In the genomic region with DNA sequence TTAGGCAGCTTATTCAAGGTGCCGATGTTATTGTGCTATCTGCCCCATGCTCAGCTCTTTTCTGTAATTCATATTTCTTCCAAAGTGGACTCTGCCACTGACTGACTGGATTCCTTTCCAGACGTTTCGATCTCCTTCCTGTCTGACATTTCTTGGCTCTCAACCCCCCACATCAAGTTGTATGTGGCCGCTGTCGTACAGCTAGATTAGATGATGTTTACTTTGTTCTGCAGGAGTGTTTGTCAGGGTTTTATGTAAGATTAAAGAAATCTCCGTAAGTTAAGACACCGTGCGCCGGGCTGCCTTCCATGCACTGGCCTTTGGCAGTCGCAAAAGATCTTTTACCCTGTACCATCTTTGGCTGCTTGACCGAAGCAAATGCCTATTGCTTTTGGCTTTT, we compare ENCODE assay signal across 17 cellular contexts.
DNase-seq lines count a peak whose midpoint lies in the region; ATAC-seq and TF ChIP-seq lines count a peak whose summit lies in the region.
"Had no signal": no experiment of that assay in that cellular context is flagged by ENCODE, and none has a peak within 500 bp of the region (broad histone marks: within the 10 kb centered on the region; RNA-seq: fewer than 3 reads in every experiment).

No MANE protein-coding gene starts in this region.

- H2BK20ac ChIP-seq in IMR-90 (ENCODE audit: low read depth, low read length): 0 out of 2 replicates have a peak overlapping the region, but pooled peaks have one; percentile 5

- H3K4me3 ChIP-seq in IMR-90 (ENCODE audit: insufficient read depth, low read depth, low read length) (no peak overlapping the region), esophagus muscularis mucosa (no peak overlapping the region)
- H3K4me3 ChIP-seq: cardiac muscle cell, MG63, sigmoid colon had no signal

- H3K18ac ChIP-seq in IMR-90 (ENCODE audit: low read depth, low read length): no peak overlapping the region

- TF ChIP-seq POLR2A in IMR-90 (IDR thresholded peaks at IDR 0.05; ENCODE audit: low read depth, low read length) (no peak), esophagus muscularis mucosa (IDR thresholded peaks at IDR 0.05; ENCODE audit: low read depth) (no peak)

- no peak overlapping the region for H3K56ac ChIP-seq in IMR-90 (ENCODE audit: extremely low read depth, insufficient read depth, low read length)

- H4K5ac ChIP-seq in IMR-90 (ENCODE audit: low read depth, low read length): no peak overlapping the region

- H3K79me1 ChIP-seq in IMR-90 (ENCODE audit: low read depth in 1 of 2, low read length in 2 of 2): no peaks in the 10 kb centered on the region

- H3K14ac ChIP-seq in IMR-90 (replicated peaks; ENCODE audit: low read depth, low read length): no peak overlapping the region

- no peak overlapping the region for H2AK5ac ChIP-seq in IMR-90 (ENCODE audit: low read depth, low read length)

- H3K4me1 ChIP-seq in IMR-90 (ENCODE audit: control insufficient read depth, insufficient read depth, low read length) (peaks cover 11% of the 10 kb centered on the region), esophagus muscularis mucosa (peaks cover 0 to 33% (median 17%) of the 10 kb centered on the region in 4 donors)
- H3K4me1 ChIP-seq: sigmoid colon had no signal

- peak overlapping the region; percentile 83 for H3K27ac Mint-ChIP-seq in Calu3 (ENCODE audit: unreplicated experiment)
- H3K27ac Mint-ChIP-seq in nephron progenitor cell: peak overlapping the region; percentile 93
- H3K27ac Mint-ChIP-seq: activated naive CD8-positive, alpha-beta T cell treated with anti-CD3 and anti-CD28 coated beads, Interleukin-2, amount 10 ng/mL, durations not matched to agents 7 days and 5 days had no signal

- H3K4ac ChIP-seq in IMR-90 (ENCODE audit: low read depth, low read length): no peak overlapping the region

- no peak overlapping the region for H2AFZ ChIP-seq in IMR-90 (replicated peaks; ENCODE audit: low read length, poor library complexity)

- dilution Hi-C loops in IMR-90 (cut with HindIII; ENCODE audit: low sequenced_read_pairs, unreplicated experiment): no loop called here

- H3K23ac ChIP-seq in IMR-90 (ENCODE audit: low read depth, low read length): no peak overlapping the region

- no peak for TF ChIP-seq RAD21 in IMR-90 (IDR thresholded peaks at IDR 0.05; ENCODE audit: low read length)

- peaks cover 10% of the 10 kb centered on the region for H3K9me1 ChIP-seq in IMR-90 (ENCODE audit: insufficient read depth, low read length)

- in situ Hi-C loops in IMR-90 (cut with MboI; ENCODE audit: low sequenced_read_pairs): no loop called here

- H3K27me3 Mint-ChIP-seq in Calu3 (ENCODE audit: unreplicated experiment): no peaks in the 10 kb centered on the region
- H3K27me3 Mint-ChIP-seq in nephron progenitor cell (ENCODE audit: low read depth, poor library complexity): no peaks in the 10 kb centered on the region
- H3K27me3 Mint-ChIP-seq: activated naive CD8-positive, alpha-beta T cell treated with anti-CD3 and anti-CD28 coated beads, Interleukin-2, amount 10 ng/mL, durations not matched to agents 7 days and 5 days had no signal

- H2AK9ac ChIP-seq in IMR-90 (replicated peaks; ENCODE audit: low read depth, low read length, poor library complexity): no peak overlapping the region

- WGBS in IMR-90 (ENCODE audit: extremely low coverage in 2 of 2, insufficient read length in 1 of 2), 2 experiments: no CpG with 5 or more reads among the region's 11 CpGs
- 75% methylated on average over 10 of the region's 11 CpGs for WGBS in esophagus muscularis mucosa

- H2BK5ac ChIP-seq in IMR-90 (ENCODE audit: low read depth, low read length, poor library complexity, severe bottlenecking): no peak overlapping the region

- TF ChIP-seq EP300 in esophagus muscularis mucosa (IDR thresholded peaks at IDR 0.05): no peak

- H3K9me3 ChIP-seq in IMR-90 (ENCODE audit: control insufficient read depth, insufficient read depth, low read length): no peaks in the 10 kb centered on the region
- no peaks in the 10 kb centered on the region for H3K9me3 ChIP-seq in esophagus muscularis mucosa
- H3K9me3 ChIP-seq: MG63, sigmoid colon had no signal

- no peaks in the 10 kb centered on the region for H3K27me3 ChIP-seq in IMR-90 (ENCODE audit: control insufficient read depth, insufficient read depth, low read length)
- H3K27me3 ChIP-seq in esophagus muscularis mucosa: no peaks in the 10 kb centered on the region
- H3K27me3 ChIP-seq: foreskin keratinocyte, MG63, sigmoid colon had no signal

- no peak overlapping the region for H3K4me2 ChIP-seq in IMR-90 (ENCODE audit: low read depth, low read length)

- H2BK15ac ChIP-seq in IMR-90 (ENCODE audit: low read depth, low read length): no peak overlapping the region

- no peak for ATAC-seq in IMR-90 (ENCODE audit: low read depth)

- CTCF ChIA-PET in Calu3 (lab: Charles Lee): interaction anchor here (0.5 to 1.3 kb wide), 5 partner anchors 70 to 341 kb away, joined by 3 to 4 read pairs (median 3); no protein-coding TSS in a partner anchor
- CTCF ChIA-PET in IMR-90 (lab: Yijun Ruan, JAX): no interaction called here

- H3K4me1 Mint-ChIP-seq in Calu3 (ENCODE audit: low read depth, unreplicated experiment) (peaks cover 68% of the 10 kb centered on the region), nephron progenitor cell (peaks cover 61% of the 10 kb centered on the region)

- H3K36me3 ChIP-seq in IMR-90 (ENCODE audit: control insufficient read depth, insufficient read depth, low read length): no peaks in the 10 kb centered on the region
- H3K36me3 ChIP-seq in esophagus muscularis mucosa: no peaks in the 10 kb centered on the region
- H3K36me3 ChIP-seq: cardiac muscle cell, MG63, sigmoid colon had no signal

- H4K8ac ChIP-seq in IMR-90 (ENCODE audit: low read depth in 2 of 2, low read length in 2 of 2): no peak overlapping the region

- no peak for TF ChIP-seq CTCF in Calu3 (IDR thresholded peaks at IDR 0.05; ENCODE audit: unreplicated experiment)
- TF ChIP-seq CTCF in IMR-90 (conservative IDR thresholded peaks at IDR 0.05; ENCODE audit: low read depth, low read length): no peak
- TF ChIP-seq CTCF in esophagus muscularis mucosa (IDR thresholded peaks at IDR 0.05): no peak
- TF ChIP-seq CTCF in nephron progenitor cell (IDR thresholded peaks at IDR 0.05): no peak

- DNase-seq in Calu3 (peak; percentile 25), IMR-90 (no peak), esophagus muscularis mucosa (ENCODE audit: extremely low spot score) (no peak), nephron progenitor cell (no peak), SKM-1 treated with dmso at 0.1 percent for 144 hours (lab: John Stamatoyannopoulos, UW; ENCODE audit: unreplicated experiment) (no peak), NCI-H2081 (lab: John Stamatoyannopoulos, UW) (no peak)
- DNase-seq in stimulated activated CD4-positive, alpha-beta T cell treated with anti-CD3 and anti-CD28 coated beads, Interleukin-2, amount 100 ng/mL, for 24 hours: no peak
- DNase-seq: activated CD4-positive, alpha-beta T cell treated with anti-CD3 and anti-CD28 coated beads for 1 hour; activated naive CD8-positive, alpha-beta T cell treated with anti-CD3 and anti-CD28 coated beads, Interleukin-2, amount 10 ng/mL, durations not matched to agents 7 days and 5 days; effector CD8-positive, alpha-beta T cell; MG63; midbrain; NCI-H446 treated with DMSO at 0.1 percent for 48 hours; SHP77 treated with DMSO at 0.1 percent for 48 hours; sigmoid colon had no signal

- BruUV-seq in Calu3 (replicated peaks; lab: Mats Ljungman, UMichigan): TSS peak; percentile 85
- no TSS peak for BruUV-seq in IMR-90 (replicated peaks; lab: Mats Ljungman, UMichigan)

- H3K9me3 Mint-ChIP-seq in Calu3 (ENCODE audit: low read depth, unreplicated experiment) (no peaks in the 10 kb centered on the region), nephron progenitor cell (no peaks in the 10 kb centered on the region)
- H3K9me3 Mint-ChIP-seq: activated naive CD8-positive, alpha-beta T cell treated with anti-CD3 and anti-CD28 coated beads, Interleukin-2, amount 10 ng/mL, durations not matched to agents 7 days and 5 days had no signal

- no peak overlapping the region for H2BK120ac ChIP-seq in IMR-90 (ENCODE audit: low read depth, low read length)

- H3K36me3 Mint-ChIP-seq in Calu3 (ENCODE audit: insufficient read depth, unreplicated experiment) (peaks cover 15% of the 10 kb centered on the region), nephron progenitor cell (ENCODE audit: low read depth) (no peaks in the 10 kb centered on the region)
- H3K36me3 Mint-ChIP-seq: activated naive CD8-positive, alpha-beta T cell treated with anti-CD3 and anti-CD28 coated beads, Interleukin-2, amount 10 ng/mL, durations not matched to agents 7 days and 5 days had no signal

- H3K27ac ChIP-seq in IMR-90 (ENCODE audit: insufficient read depth, low read length) (no peak overlapping the region), esophagus muscularis mucosa (replicated peaks in 1 of 4) (peak overlapping the region in 3 of 4 donors; percentile 36 to 52 (median 51))
- H3K27ac ChIP-seq: cardiac muscle cell, foreskin keratinocyte had no signal

- POLR2A ChIA-PET in IMR-90 (lab: Charles Lee; ENCODE audit: unreplicated experiment): no interaction called here

- no peak overlapping the region for H3K9ac ChIP-seq in IMR-90 (ENCODE audit: low read depth, low read length)

- H4K91ac ChIP-seq in IMR-90 (ENCODE audit: insufficient read depth, low read depth, low read length): no peak overlapping the region

- intact Hi-C loops in Calu3 (cut with micrococcal nuclease; ENCODE audit: unreplicated experiment): loop anchor here (5.0 to 10.0 kb wide), 2 partner anchors 76 to 183 kb away; a partner anchor contains a TSS
- intact Hi-C loops in IMR-90 (cut with micrococcal nuclease): no loop called here
- intact Hi-C loops in esophagus muscularis mucosa (cut with DNase I): no loop called here

- peak overlapping the region; percentile 66 for H3K4me3 Mint-ChIP-seq in Calu3 (ENCODE audit: low read depth, unreplicated experiment)
- no peak overlapping the region for H3K4me3 Mint-ChIP-seq in nephron progenitor cell
- H3K4me3 Mint-ChIP-seq: activated naive CD8-positive, alpha-beta T cell treated with anti-CD3 and anti-CD28 coated beads, Interleukin-2, amount 10 ng/mL, durations not matched to agents 7 days and 5 days had no signal

- no peaks in the 10 kb centered on the region for H4K20me1 ChIP-seq in IMR-90 (ENCODE audit: insufficient read depth, low read length)

TF ChIP-seq in IMR-90, 13 proteins besides CTCF, POLR2A, EP300 and RAD21 (continues in another document):
- TF ChIP-seq SMC3 (IDR thresholded peaks at IDR 0.05; ENCODE audit: low read depth, low read length) (no peak), BHLHE40 (IDR thresholded peaks at IDR 0.05; ENCODE audit: low read depth, low read length) (no peak), NFE2L2 (IDR thresholded peaks at IDR 0.05; ENCODE audit: low read depth, low read length) (no peak)
- TF ChIP-seq, protein P1, sequence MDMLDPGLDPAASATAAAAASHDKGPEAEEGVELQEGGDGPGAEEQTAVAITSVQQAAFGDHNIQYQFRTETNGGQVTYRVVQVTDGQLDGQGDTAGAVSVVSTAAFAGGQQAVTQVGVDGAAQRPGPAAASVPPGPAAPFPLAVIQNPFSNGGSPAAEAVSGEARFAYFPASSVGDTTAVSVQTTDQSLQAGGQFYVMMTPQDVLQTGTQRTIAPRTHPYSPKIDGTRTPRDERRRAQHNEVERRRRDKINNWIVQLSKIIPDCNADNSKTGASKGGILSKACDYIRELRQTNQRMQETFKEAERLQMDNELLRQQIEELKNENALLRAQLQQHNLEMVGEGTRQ (IDR thresholded peaks at IDR 0.05; ENCODE audit: low read depth, low read length): no peak
